14 cellular contexts compared by ENCODE assay signal in genomic region chr1:54384471-54384870, GRCh38. TPM values are rescaled to one million over a fixed set of nuclear protein-coding genes. Genes with fewer than 3 reads are reported as not detected.
DNase-seq lines count a peak whose midpoint lies in the region; ATAC-seq and TF ChIP-seq lines count a peak whose summit lies in the region.
"Had no signal": no experiment of that assay in that cellular context is flagged by ENCODE, and none has a peak within 500 bp of the region (broad histone marks: within the 10 kb centered on the region; RNA-seq: fewer than 3 reads in every experiment).

No MANE protein-coding gene starts in this region.

- no peak for TF ChIP-seq EP300 in ovary (IDR thresholded peaks at IDR 0.05)

- TF ChIP-seq POLR2A in ovary (IDR thresholded peaks at IDR 0.05) = no peak

- H3K4me3 ChIP-seq in Caco-2 (ENCODE audit: low read depth, low read length) (no peak overlapping the region), skeletal muscle tissue (ENCODE audit: low read length in 3 of 3) (peak overlapping the region in 1 of 3 donors; percentile 35), ovary (no peak overlapping the region), upper lobe of right lung (no peak overlapping the region)
- H3K4me3 ChIP-seq: GM12878, tibial nerve had no signal

- H3K27me3 ChIP-seq in Caco-2 (replicated peaks; ENCODE audit: control insufficient read depth, insufficient read depth, low read length) = no peaks in the 10 kb centered on the region
- no peaks in the 10 kb centered on the region for H3K27me3 ChIP-seq in skeletal muscle tissue (ENCODE audit: control insufficient read depth in 3 of 3, insufficient read depth in 3 of 3, low read length in 3 of 3)
- no peaks in the 10 kb centered on the region for H3K27me3 ChIP-seq in ovary
- H3K27me3 ChIP-seq in upper lobe of right lung = no peaks in the 10 kb centered on the region
- H3K27me3 ChIP-seq: tibial nerve had no signal

- no peak overlapping the region for H3K4me3 Mint-ChIP-seq in Caco-2 (ENCODE audit: unreplicated experiment)
- peak overlapping the region in 2 of 5 donors; percentile 2 to 33 for H3K4me3 Mint-ChIP-seq in immature natural killer cell
- H3K4me3 Mint-ChIP-seq: brain had no signal

- POLR2A ChIA-PET in Caco-2 (lab: Charles Lee) = no interaction called here

- 81 to 88% (median 85%) methylated on average over 2 of the region's 2 CpGs for WGBS in ovary, 3 donors

- H3K9ac ChIP-seq in skeletal muscle tissue (ENCODE audit: low read depth in 1 of 3, low read length in 3 of 3) = peak overlapping the region in 1 of 3 donors; percentile 63

- no peak for ATAC-seq in HG03354 (IDR thresholded peaks at IDR 0.05; ENCODE audit: poor library complexity, severe bottlenecking, unreplicated experiment)
- ATAC-seq in upper lobe of right lung = no peak
- ATAC-seq: GM12878 had no signal

- H3K36me3 ChIP-seq in Caco-2 (ENCODE audit: control insufficient read depth, insufficient read depth, low read length) = no peaks in the 10 kb centered on the region; the same call in 1 of the 2 replicates
- H3K36me3 ChIP-seq in skeletal muscle tissue (ENCODE audit: control insufficient read depth in 3 of 3, insufficient read depth in 3 of 3, low read length in 3 of 3) = peaks cover 0 to 10% (median 0%) of the 10 kb centered on the region in 3 donors
- no peaks in the 10 kb centered on the region for H3K36me3 ChIP-seq in ovary
- peaks cover 7% of the 10 kb centered on the region for H3K36me3 ChIP-seq in upper lobe of right lung

- peak overlapping the region; percentile 87 for H3K27ac ChIP-seq in VCaP
- H3K27ac ChIP-seq in skeletal muscle tissue (ENCODE audit: low read depth, low read length) = peak overlapping the region; percentile 3
- no peak overlapping the region for H3K27ac ChIP-seq in ovary
- H3K27ac ChIP-seq in upper lobe of right lung = no peak overlapping the region

- H3K9me3 ChIP-seq in Caco-2 (no peaks in the 10 kb centered on the region), skeletal muscle tissue (ENCODE audit: control insufficient read depth in 3 of 3, low read length in 3 of 3) (no peaks in the 10 kb centered on the region), ovary (no peaks in the 10 kb centered on the region), upper lobe of right lung (no peaks in the 10 kb centered on the region)
- H3K9me3 ChIP-seq: tibial nerve had no signal

- H3K27ac Mint-ChIP-seq in Caco-2 (ENCODE audit: unreplicated experiment) = peak overlapping the region; percentile 74
- peak overlapping the region in 4 of 6 donors; percentile 55 to 59 (median 57) for H3K27ac Mint-ChIP-seq in immature natural killer cell

- no peak for DNase-seq in Caco-2
- DNase-seq in immature natural killer cell = no peak
- DNase-seq in ovary = no peak
- DNase-seq in upper lobe of right lung = no peak
- DNase-seq: activated CD4-positive, alpha-beta T cell treated with anti-CD3 and anti-CD28 coated beads, Interleukin-2, amount 50 U/mL, for 4 hours; activated effector memory CD4-positive, alpha-beta T cell treated with anti-CD3 and anti-CD28 coated beads, Interleukin-2, amount 50 U/mL, for 16 hours; NCI-H1105 treated with DMSO at 0.1 percent for 48 hours; NCI-H2227 treated with DMSO at 0.1 percent for 48 hours had no signal

- intact Hi-C loops in Caco-2 (cut with micrococcal nuclease; ENCODE audit: unreplicated experiment) (loop anchor here (5.0 kb wide), 1 partner anchor 37 kb away; no protein-coding TSS in a partner anchor), ovary (cut with DNase I) (loop anchor here in 1 of 4 donors (10.0 kb wide), 1 partner anchor 60 kb away; no protein-coding TSS in a partner anchor), upper lobe of right lung (cut with DNase I) (no loop called here)

- peaks cover 29% of the 10 kb centered on the region for H3K4me1 ChIP-seq in Caco-2
- peaks cover 36 to 57% (median 51%) of the 10 kb centered on the region in 3 donors for H3K4me1 ChIP-seq in skeletal muscle tissue (ENCODE audit: control insufficient read depth in 3 of 3, insufficient read depth in 3 of 3, low read length in 3 of 3)
- H3K4me1 ChIP-seq in ovary (ENCODE audit: insufficient read depth) = peaks cover 30% of the 10 kb centered on the region
- H3K4me1 ChIP-seq in upper lobe of right lung = peaks cover 31% of the 10 kb centered on the region

- peaks cover under 1% of the 10 kb centered on the region for H3K36me3 Mint-ChIP-seq in Caco-2 (ENCODE audit: insufficient read depth, unreplicated experiment)
- H3K36me3 Mint-ChIP-seq in immature natural killer cell = peaks cover 4 to 16% (median 6%) of the 10 kb centered on the region in 3 donors

- H3K4me1 Mint-ChIP-seq in Caco-2 (ENCODE audit: low read depth, unreplicated experiment) = peaks cover 21% of the 10 kb centered on the region
- H3K4me1 Mint-ChIP-seq in immature natural killer cell = peaks cover 92 to 94% of the 10 kb centered on the region in 2 donors

- TF ChIP-seq CTCF in Caco-2 (IDR thresholded peaks at IDR 0.05; ENCODE audit: insufficient read depth in 1 of 2, low read depth in 1 of 2, low read length in 1 of 2, severe bottlenecking in 1 of 2, unreplicated experiment in 1 of 2) (no peak), VCaP (conservative IDR thresholded peaks at IDR 0.05) (no peak), ovary (IDR thresholded peaks at IDR 0.05) (no peak), upper lobe of right lung (IDR thresholded peaks at IDR 0.05) (no peak)

- no TSS peak for BruUV-seq in Caco-2 (replicated peaks; lab: Mats Ljungman, UMichigan)

- H3K27me3 Mint-ChIP-seq in Caco-2 (ENCODE audit: insufficient read depth, unreplicated experiment) = no peaks in the 10 kb centered on the region
- peaks cover 2 to 8% (median 8%) of the 10 kb centered on the region in 3 donors for H3K27me3 Mint-ChIP-seq in immature natural killer cell (ENCODE audit: low read depth in 3 of 3)

- no peaks in the 10 kb centered on the region for H3K9me3 Mint-ChIP-seq in Caco-2 (ENCODE audit: unreplicated experiment)
- H3K9me3 Mint-ChIP-seq in immature natural killer cell = no peaks in the 10 kb centered on the region

- CTCF ChIA-PET in Caco-2 (lab: Charles Lee) = no interaction called here

RNA-seq across cellular contexts. Expression of gene SSBP3, which starts 21.7 kb away (rescaled TPM):
- total RNA-seq in Caco-2 (2022) (40.6 and 42.1 TPM in 2 replicates), skeletal muscle tissue (27.1 TPM), ovary (100 to 1,000 TPM in 5 of 7 donors, 10 to 100 TPM in 2; 41.2 to 247 (median 143) TPM), upper lobe of right lung (40.4 TPM)
- polyA plus RNA-seq in immature natural killer cell (10 to 100 TPM; 19.8 to 30.1 (median 21.1) TPM), ovary (100 to 1,000 TPM; 156 to 200 TPM)

Comparison
In these comparisons a context has a peak if more than half of its experiments do, and no peak if none do; other contexts are left out.
1. H3K27ac ChIP-seq: peak in VCaP (single experiment) and skeletal muscle tissue (single experiment); none in ovary (0 of 2) and upper lobe of right lung (single experiment).